ENCODE assay signal across 26 cellular contexts in genomic region chr2:97816411-97816810, GRCh38.
"Had no signal": no experiment of that assay in that cellular context is flagged by ENCODE, and none has a peak within 500 bp of the region (broad histone marks: within the 10 kb centered on the region; RNA-seq: fewer than 3 reads in every experiment).

No MANE protein-coding gene starts in this region.

- H3K27me3 ChIP-seq: body of pancreas, colonic mucosa, esophagus squamous epithelium had no signal

- ATAC-seq: activated CD4-positive, CD25-positive, alpha-beta regulatory T cell treated with anti-CD3 and anti-CD28 coated beads, Interleukin-2, amount 50 U/mL, for 24 hours; activated T-cell treated with anti-CD3 and anti-CD28 coated beads, Interleukin-2, amount 50 U/mL, for 72 hours; body of pancreas; T-helper 17 cell had no signal

- H3K27ac ChIP-seq: body of pancreas, colonic mucosa, epithelial cell of prostate, esophagus squamous epithelium, WERI-Rb-1 had no signal

- H3K4me1 ChIP-seq: body of pancreas, colonic mucosa, esophagus squamous epithelium had no signal

- H3K9me3 ChIP-seq: body of pancreas, colonic mucosa, esophagus squamous epithelium had no signal

- DNase-seq: activated B cell treated with CpG ODN at 0.5 μM for 24 hours; activated CD4-positive, alpha-beta memory T cell treated with anti-CD3 and anti-CD28 coated beads, Interleukin-2, amount 10 ng/mL, durations not matched to agents 7 days and 5 days; activated CD4-positive, alpha-beta T cell treated with anti-CD3 and anti-CD28 coated beads for 48 hours; activated CD8-positive, alpha-beta memory T cell treated with anti-CD3 and anti-CD28 coated beads, Interleukin-2, amount 50 U/mL, for 48 hours; activated effector memory CD4-positive, alpha-beta T cell treated with Interleukin-2 at 50 U/mL for 16 hours; activated gamma-delta T cell treated with Interleukin-2 at 50 U/mL for 16 hours; activated naive CD4-positive, alpha-beta T cell treated with anti-CD3 and anti-CD28 coated beads, Interleukin-2, amount 50 U/mL, for 16 hours; activated naive CD4-positive, alpha-beta T cell treated with Interleukin-2 at 50 U/mL for 16 hours; activated T-cell treated with anti-CD3 and anti-CD28 coated beads for 4 hours; activated T-cell treated with anti-CD3 and anti-CD28 coated beads, Interleukin-2, amount 50 U/mL, for 24 hours; activated T-cell treated with anti-CD3 and anti-CD28 coated beads, Interleukin-2, amount 50 U/mL, for 72 hours; amniotic stem cell; anterior cingulate cortex; body of pancreas; caudate nucleus; colonic mucosa; effector CD8-positive, alpha-beta T cell; esophagus squamous epithelium; foreskin fibroblast; head of caudate nucleus; T-helper 1 cell; T-helper 17 cell; T1000 had no signal

- H3K36me3 ChIP-seq: colonic mucosa had no signal

- H3K4me3 ChIP-seq: body of pancreas, colonic mucosa, esophagus squamous epithelium had no signal
